Comparison of ENCODE assay signal across 1 cellular context in the genomic region with DNA sequence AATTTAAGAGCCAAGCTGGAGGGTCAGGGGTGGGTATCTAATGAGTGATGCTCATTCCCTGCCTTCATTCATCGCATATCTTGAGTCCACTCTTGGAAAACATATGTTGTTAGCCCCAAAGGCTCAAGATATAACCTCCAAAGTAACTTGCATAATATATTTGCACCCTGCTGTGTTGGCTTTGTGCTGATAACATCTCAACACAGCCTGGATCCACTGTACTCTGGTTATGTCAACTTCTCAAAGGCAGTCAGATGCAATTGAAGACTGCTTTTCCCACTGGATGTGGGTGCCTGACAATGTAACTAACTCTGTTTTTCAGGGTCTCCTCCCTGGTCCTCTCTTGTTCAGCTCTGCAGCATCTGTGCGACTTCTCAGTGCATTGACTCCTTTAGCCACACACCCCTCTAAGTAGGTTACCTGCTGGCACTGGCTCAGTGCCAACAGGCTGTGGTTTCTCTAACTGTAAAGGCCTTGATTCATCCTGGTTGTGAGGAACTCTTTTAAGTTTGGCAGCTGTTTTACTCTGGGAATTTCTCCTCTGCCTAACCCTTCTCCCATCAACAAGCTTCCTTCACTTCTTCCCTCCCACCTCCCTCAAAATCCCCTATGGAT.
TF ChIP-seq lines count a peak whose summit lies in the region.

No MANE protein-coding gene starts in this region.

TF ChIP-seq in WTC11, 78 proteins besides CTCF, POLR2A, EP300 and RAD21 (continued from another document):
- TF ChIP-seq ATF6 (CRISPR knock-in tag; IDR thresholded peaks at IDR 0.05) (no peak), RORB (CRISPR knock-in tag; IDR thresholded peaks at IDR 0.05) (no peak), JUN (CRISPR knock-in tag; IDR thresholded peaks at IDR 0.05) (no peak), ZNF138 (CRISPR knock-in tag; conservative IDR thresholded peaks at IDR 0.05) (no peak), PRRX2 (CRISPR knock-in tag; IDR thresholded peaks at IDR 0.05) (no peak)
